ENCODE assay signal across 18 cellular contexts in genomic region chr9:134044944-134045343, GRCh38. TPM values are rescaled to one million over a fixed set of nuclear protein-coding genes. Genes with fewer than 3 reads are reported as not detected.
DNase-seq lines count a peak whose midpoint lies in the region; ATAC-seq, FAIRE-seq and TF ChIP-seq lines count a peak whose summit lies in the region.
"Had no signal": no experiment of that assay in that cellular context is flagged by ENCODE, and none has a peak within 500 bp of the region (broad histone marks: within the 10 kb centered on the region; RNA-seq: fewer than 3 reads in every experiment).

No MANE protein-coding gene starts in this region.

- H3K4me1 Mint-ChIP-seq in T-helper 17 cell = peaks cover 5% of the 10 kb centered on the region
- H3K4me1 Mint-ChIP-seq: CD4-positive, alpha-beta memory T cell had no signal

- H3K36me3 Mint-ChIP-seq in T-helper 17 cell (ENCODE audit: low read depth) = peaks cover 6% of the 10 kb centered on the region

- 86% methylated on average over 11 of the region's 12 CpGs for WGBS in K562 (ENCODE audit: insufficient coverage, low coverage, missing lambda C conversion rate)

- no peaks in the 10 kb centered on the region for H4K20me1 ChIP-seq in K562 (replicated peaks; ENCODE audit: control insufficient read depth, insufficient read depth, low read length)

- peaks cover 43% of the 10 kb centered on the region for H3K4me1 ChIP-seq in left ventricle myocardium inferior
- peaks cover 0 to 25% of the 10 kb centered on the region in 2 experiments; a peak in 2 of 5 replicates for H3K4me1 ChIP-seq in K562 (replicated peaks in 1 of 2; ENCODE audit: control insufficient read depth in 2 of 2, insufficient read depth in 2 of 2, low read length in 2 of 2)
- H3K4me1 ChIP-seq: HAP-1 had no signal

- POLR2A ChIA-PET in K562 (lab: Yijun Ruan, JAX) = interaction anchor here (0.8 kb wide), 1 partner anchor 16 kb away, joined by 3 read pairs; no protein-coding TSS in a partner anchor

- no peak overlapping the region for H2AFZ ChIP-seq in K562 (ENCODE audit: low read depth, low read length)

- no peak overlapping the region for H3K4me3 Mint-ChIP-seq in T-helper 17 cell
- H3K4me3 Mint-ChIP-seq: CD4-positive, alpha-beta memory T cell; HFFc6 had no signal

- TF ChIP-seq CTCF in left ventricle myocardium inferior (IDR thresholded peaks at IDR 0.05; ENCODE audit: borderline replicate concordance) (no peak), K562 (IDR thresholded peaks at IDR 0.05 in 2 of 3, conservative IDR thresholded peaks at IDR 0.05 in 1 of 3; ENCODE audit: insufficient read depth in 2 of 3, low read depth in 1 of 3, low read length in 3 of 3) (no peak)

- TF ChIP-seq EP300 in K562 (IDR thresholded peaks at IDR 0.05; ENCODE audit: low read length) = no peak

- ATAC-seq in Right ventricle myocardium superior (ENCODE audit: poor library complexity) (no peak), T-helper 17 cell (no peak), K562 (no peak)

- H3K27ac Mint-ChIP-seq in T-helper 17 cell = peak overlapping the region; percentile 43
- H3K27ac Mint-ChIP-seq: HFFc6 had no signal

- H3K27me3 Mint-ChIP-seq in T-helper 17 cell = no peaks in the 10 kb centered on the region
- H3K27me3 Mint-ChIP-seq: CD4-positive, alpha-beta memory T cell had no signal

- TF ChIP-seq RAD21 in K562 (CRISPR knock-in tag; conservative IDR thresholded peaks at IDR 0.05 in 1 of 2, IDR thresholded peaks at IDR 0.05 in 1 of 2) = no peak

- no peak for TF ChIP-seq POLR2A in K562 (conservative IDR thresholded peaks at IDR 0.05)

- intact Hi-C loops in Right ventricle myocardium superior (cut with DNase I) = no loop called here
- intact Hi-C loops in left ventricle myocardium inferior (cut with micrococcal nuclease) = no loop called here
- intact Hi-C loops in K562 (cut with micrococcal nuclease) = no loop called here

- H3K9me3 ChIP-seq in left ventricle myocardium inferior (replicated peaks) (no peaks in the 10 kb centered on the region), T-helper 17 cell (ENCODE audit: control insufficient read depth, low read length, poor library complexity, severe bottlenecking) (no peaks in the 10 kb centered on the region), K562 (replicated peaks; ENCODE audit: control insufficient read depth, insufficient read depth, low read depth, low read length) (no peaks in the 10 kb centered on the region)
- H3K9me3 ChIP-seq: HAP-1 had no signal

- BruUV-seq in K562 (replicated peaks; lab: Mats Ljungman, UMichigan) = no TSS peak

- H3K27ac ChIP-seq in left ventricle myocardium inferior (replicated peaks) (no peak overlapping the region), K562 (ENCODE audit: extremely low read depth, low read depth, low read length) (no peak overlapping the region)

- no peak overlapping the region for H3K4me2 ChIP-seq in K562 (ENCODE audit: insufficient read depth, low read length)

- no peak overlapping the region for H3K4me3 ChIP-seq in left ventricle myocardium inferior
- H3K4me3 ChIP-seq in K562 = no peak overlapping the region
- H3K4me3 ChIP-seq: HAP-1 had no signal

- H3K27me3 ChIP-seq in left ventricle myocardium inferior (ENCODE audit: low read depth) (no peaks in the 10 kb centered on the region), K562 (ENCODE audit: control insufficient read depth in 2 of 2, insufficient read depth in 2 of 2, low read length in 2 of 2) (no peaks in the 10 kb centered on the region)

- DNase-seq in Right ventricle myocardium superior = peak; percentile 33
- no peak for DNase-seq in left ventricle myocardium inferior
- no peak for DNase-seq in T-helper 17 cell
- no peak for DNase-seq in K562 (ENCODE audit: extremely low read depth in 1 of 4, low spot score in 3 of 4)
- no peak for DNase-seq in nucleus accumbens (lab: John Stamatoyannopoulos, UW)
- DNase-seq in NCI-H82 (lab: John Stamatoyannopoulos, UW) = no peak
- DNase-seq: C1 segment of cervical spinal cord; Calu3; CD4-positive, alpha-beta memory T cell; COR-L47; DMS53; DMS79 treated with DMSO at 0.1 percent for 48 hours; GF-D8; GOT3; HFFc6 had no signal

- in situ Hi-C loops in K562 (cut with MboI) = no loop called here

- no peaks in the 10 kb centered on the region for H3K9me1 ChIP-seq in K562 (ENCODE audit: control insufficient read depth, insufficient read depth, low read length)

- no peak overlapping the region; a peak in 1 of 4 replicates for H3K9ac ChIP-seq in K562 (ENCODE audit: insufficient read depth in 1 of 2, low read depth in 2 of 2, low read length in 2 of 2)

- FAIRE-seq in K562 (lab: Jason Lieb, UNC) = no peak
- FAIRE-seq: GM12892, H54 had no signal

- no peaks in the 10 kb centered on the region for H3K79me2 ChIP-seq in K562 (ENCODE audit: control insufficient read depth, insufficient read depth, low read length)

- CTCF ChIA-PET in K562 (lab: Yijun Ruan, JAX; ENCODE audit: low intra/inter-chr PET ratio) = no interaction called here

- H3K36me3 ChIP-seq in left ventricle myocardium inferior (peaks cover 86% of the 10 kb centered on the region), K562 (ENCODE audit: control insufficient read depth, insufficient read depth, low read length) (peaks cover 50% of the 10 kb centered on the region; the same call in 1 of the 3 replicates)

TF ChIP-seq in K562, 482 proteins besides CTCF, POLR2A, EP300 and RAD21 (continues in another document):
- TF ChIP-seq BRCA1 (IDR thresholded peaks at IDR 0.05) (no peak), BRCA1 (CRISPR knock-in tag; IDR thresholded peaks at IDR 0.05) (no peak)

RNA-seq across cellular contexts. Expression of gene BRD3OS, which starts 19.7 kb away (rescaled TPM):
- total RNA-seq in Right ventricle myocardium superior (4.9 TPM), left ventricle myocardium inferior (5.7 TPM), T-helper 17 cell (10 to 100 TPM in 1 of 2 donors, 1 to 10 TPM in 1; 7.7 to 10.2 TPM), K562 (2014; rRNA removed) (7.5 and 10.3 TPM in 2 replicates), K562 (2014; rRNA removed; fragmentation: Illumina TruSeq; extraction: Trizol) (4.8 and 4.9 TPM in 2 replicates), K562 (2015; rRNA removed; fragmentation: Illumina TruSeq; extraction: Trizol) (3.1 and 3.4 TPM in 2 replicates), K562 (2021) (8.7 and 9.2 TPM in 2 replicates)
- total RNA-seq in K562 (2011; cell fraction: chromatin; rRNA removed; ENCODE audit: low replicate concordance) = 5.2 and 12.0 TPM in 2 replicates
- total RNA-seq in K562 (2011; cell fraction: nucleolus; rRNA removed) = 5.4 and 7.3 TPM in 2 replicates
- total RNA-seq in K562 (2011; cell fraction: nucleoplasm; rRNA removed) = 7.1 and 8.9 TPM in 2 replicates
- polyA plus RNA-seq in K562 (2011; rRNA removed) (4.1 and 5.9 TPM in 2 replicates), K562 (2014; fragmentation: Illumina TruSeq; extraction: Trizol) (7.9 and 8.6 TPM in 2 replicates), K562 (2014; fragmentation: Nextera tagmentation; extraction: Ambion mirVana) (1 to 10 TPM; 1.1 to 1.7 TPM), K562 (2014; rRNA removed) (6.4 and 10.3 TPM in 2 replicates)
- polyA plus RNA-seq in K562 (2011; cell fraction: cytosol; rRNA removed) = 4.6 and 5.2 TPM in 2 replicates
- polyA plus RNA-seq in K562 (2011; cell fraction: nucleus; rRNA removed) = 4.3 and 6.5 TPM in 2 replicates
- polyA plus RNA-seq in K562 (2012) = 5.6 and 8.1 TPM in 2 replicates
- polyA minus RNA-seq in K562 (2011; rRNA and poly(A)+ RNA removed) = 2.5 and 3.2 TPM in 2 replicates
- polyA minus RNA-seq in K562 (2011; cell fraction: cytosol; rRNA and poly(A)+ RNA removed) = 4.4 and 7.0 TPM in 2 replicates
- polyA minus RNA-seq in K562 (2011; cell fraction: nucleus; rRNA and poly(A)+ RNA removed) = 4.0 and 4.4 TPM in 2 replicates

RNA-seq across cellular contexts. Expression of gene BRD3, which starts 22.9 kb away (rescaled TPM):
- total RNA-seq in Right ventricle myocardium superior (23.2 TPM), left ventricle myocardium inferior (24.7 TPM), T-helper 17 cell (10 to 100 TPM; 31.5 to 44.1 TPM), K562 (2014; rRNA removed) (10.9 and 13.4 TPM in 2 replicates), K562 (2014; rRNA removed; fragmentation: Illumina TruSeq; extraction: Trizol) (2.8 and 3.5 TPM in 2 replicates), K562 (2015; rRNA removed; fragmentation: Illumina TruSeq; extraction: Trizol) (4.2 and 5.9 TPM in 2 replicates), K562 (2021) (37.1 and 38.1 TPM in 2 replicates)
- 18.5 and 32.2 TPM in 2 replicates for total RNA-seq in K562 (2011; cell fraction: chromatin; rRNA removed; ENCODE audit: low replicate concordance)
- total RNA-seq in K562 (2011; cell fraction: nucleolus; rRNA removed) = 19.6 and 19.7 TPM in 2 replicates
- 11.3 and 13.2 TPM in 2 replicates for total RNA-seq in K562 (2011; cell fraction: nucleoplasm; rRNA removed)
- polyA plus RNA-seq in K562 (2011; rRNA removed) (4.0 and 4.9 TPM in 2 replicates), K562 (2014; fragmentation: Illumina TruSeq; extraction: Trizol) (7.1 and 11.4 TPM in 2 replicates), K562 (2014; fragmentation: Nextera tagmentation; extraction: Ambion mirVana) (1 to 10 TPM in 1 of 2 experiments, under 1 TPM in 1; 0.82 to 3.1 TPM), K562 (2014; rRNA removed) (8.5 and 8.8 TPM in 2 replicates)
- polyA plus RNA-seq in K562 (2011; cell fraction: cytosol; rRNA removed) = 3.6 and 8.4 TPM in 2 replicates
- 9.8 and 12.8 TPM in 2 replicates for polyA plus RNA-seq in K562 (2011; cell fraction: nucleus; rRNA removed)
- polyA plus RNA-seq in K562 (2012) = 13.7 and 16.2 TPM in 2 replicates
- polyA minus RNA-seq in K562 (2011; rRNA and poly(A)+ RNA removed) = 5.2 and 5.5 TPM in 2 replicates
- polyA minus RNA-seq in K562 (2011; cell fraction: cytosol; rRNA and poly(A)+ RNA removed) = 22.5 and 23.8 TPM in 2 replicates
- polyA minus RNA-seq in K562 (2011; cell fraction: nucleus; rRNA and poly(A)+ RNA removed) = 8.8 and 10.9 TPM in 2 replicates

RNA-seq across cellular contexts. Expression of gene VAV2, which starts 52.8 kb away (rescaled TPM):
- total RNA-seq in Right ventricle myocardium superior (4.9 TPM), left ventricle myocardium inferior (4.1 TPM), T-helper 17 cell (1 to 10 TPM; 3.5 to 5.5 TPM), K562 (2014; rRNA removed) (1.0 and 1.5 TPM in 2 replicates), K562 (2014; rRNA removed; fragmentation: Illumina TruSeq; extraction: Trizol) (0.76 and 1.3 TPM in 2 replicates), K562 (2015; rRNA removed; fragmentation: Illumina TruSeq; extraction: Trizol) (0.91 and 0.94 TPM in 2 replicates), K562 (2021) (2.7 and 3.0 TPM in 2 replicates)
- 4.0 and 7.9 TPM in 2 replicates for total RNA-seq in K562 (2011; cell fraction: chromatin; rRNA removed; ENCODE audit: low replicate concordance)
- 2.4 and 2.5 TPM in 2 replicates for total RNA-seq in K562 (2011; cell fraction: nucleolus; rRNA removed)
- total RNA-seq in K562 (2011; cell fraction: nucleoplasm; rRNA removed) = 1.8 and 4.4 TPM in 2 replicates
- polyA plus RNA-seq in K562 (2011; rRNA removed) (0.79 and 1.0 TPM in 2 replicates), K562 (2014; fragmentation: Illumina TruSeq; extraction: Trizol) (1.5 and 1.7 TPM in 2 replicates), K562 (2014; fragmentation: Nextera tagmentation; extraction: Ambion mirVana) (under 1 TPM in 1 of 2 experiments, not detected in 1; 0.01 TPM), K562 (2014; rRNA removed) (1.2 and 1.5 TPM in 2 replicates)
- 0.77 and 1.4 TPM in 2 replicates for polyA plus RNA-seq in K562 (2011; cell fraction: cytosol; rRNA removed)
- polyA plus RNA-seq in K562 (2011; cell fraction: nucleus; rRNA removed) = 1.4 and 2.5 TPM in 2 replicates
- 0.75 and 1.2 TPM in 2 replicates for polyA plus RNA-seq in K562 (2012)
- 1.5 and 1.9 TPM in 2 replicates for polyA minus RNA-seq in K562 (2011; rRNA and poly(A)+ RNA removed)
- polyA minus RNA-seq in K562 (2011; cell fraction: cytosol; rRNA and poly(A)+ RNA removed) = 1.8 and 2.1 TPM in 2 replicates
- 1.4 and 1.9 TPM in 2 replicates for polyA minus RNA-seq in K562 (2011; cell fraction: nucleus; rRNA and poly(A)+ RNA removed)
